34 cellular contexts compared by ENCODE assay signal in the genomic region with DNA sequence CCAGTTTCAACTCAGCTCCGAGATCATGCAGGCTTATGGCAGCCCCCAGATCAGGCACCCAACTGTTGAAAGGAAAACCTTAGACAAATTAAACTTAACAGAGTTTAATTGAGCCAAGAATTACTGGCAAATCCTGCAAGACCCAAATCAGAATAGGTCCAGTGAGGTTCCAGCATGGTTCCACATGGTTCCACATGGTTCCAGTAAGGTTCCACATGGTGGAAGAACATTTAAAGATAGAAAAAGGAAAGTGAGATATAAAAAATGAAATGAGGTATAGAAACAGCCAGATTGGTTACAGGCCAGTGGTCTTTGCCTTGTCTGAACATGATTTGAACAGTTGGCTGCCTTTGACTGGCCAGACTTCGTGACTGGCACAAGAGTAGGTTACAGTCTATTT.
"Had no signal": no experiment of that assay in that cellular context is flagged by ENCODE, and none has a peak within 500 bp of the region (broad histone marks: within the 10 kb centered on the region; RNA-seq: fewer than 3 reads in every experiment).

No MANE protein-coding gene starts in this region.

- FAIRE-seq: astrocyte, bronchial epithelial cell had no signal

- H3K9me3 ChIP-seq: adrenal gland, ascending aorta, body of pancreas, breast epithelium had no signal

- H3K27ac ChIP-seq: adrenal gland, ascending aorta, body of pancreas, brain microvascular endothelial cell, breast epithelium, cardiac muscle cell had no signal

- ATAC-seq: activated naive CD4-positive, alpha-beta T cell treated with anti-CD3 and anti-CD28 coated beads, Interleukin-2, amount 50 U/mL, for 72 hours; activated naive CD8-positive, alpha-beta T cell treated with anti-CD3 and anti-CD28 coated beads, Interleukin-2, amount 50 U/mL, for 24 hours; activated T-cell treated with anti-CD3 and anti-CD28 coated beads, Interleukin-2, amount 50 U/mL, for 4 hours; activated T-cell treated with anti-CD3 and anti-CD28 coated beads, Interleukin-2, amount 50 U/mL, for 72 hours; activated T-helper 17 cell treated with anti-CD3 and anti-CD28 coated beads, Interleukin-2, amount 50 U/mL, for 72 hours; body of pancreas had no signal

- DNase-seq: activated effector memory CD4-positive, alpha-beta T cell treated with anti-CD3 and anti-CD28 coated beads, Interleukin-2, amount 50 U/mL, for 16 hours; activated effector memory CD4-positive, alpha-beta T cell treated with Interleukin-2 at 50 U/mL for 16 hours; activated gamma-delta T cell; activated gamma-delta T cell treated with Interleukin-2 at 50 U/mL for 16 hours; activated naive CD4-positive, alpha-beta T cell; activated naive CD4-positive, alpha-beta T cell treated with anti-CD3 and anti-CD28 coated beads for 36 hours; activated naive CD4-positive, alpha-beta T cell treated with anti-CD3 and anti-CD28 coated beads, Interleukin-2, amount 10 ng/mL, durations not matched to agents 7 days and 5 days; activated naive CD4-positive, alpha-beta T cell treated with anti-CD3 and anti-CD28 coated beads, Interleukin-2, amount 50 U/mL, for 16 hours; activated naive CD4-positive, alpha-beta T cell treated with Interleukin-2 at 50 U/mL for 16 hours; activated naive CD8-positive, alpha-beta T cell treated with anti-CD3 and anti-CD28 coated beads for 36 hours; activated naive CD8-positive, alpha-beta T cell treated with anti-CD3 and anti-CD28 coated beads, Interleukin-2, amount 10 ng/mL, durations not matched to agents 7 days and 5 days; activated naive CD8-positive, alpha-beta T cell treated with anti-CD3 and anti-CD28 coated beads, Interleukin-2, amount 50 U/mL, for 24 hours; activated T-cell treated with anti-CD3 and anti-CD28 coated beads, Interleukin-2, amount 50 U/mL, for 1 hour; activated T-cell treated with anti-CD3 and anti-CD28 coated beads, Interleukin-2, amount 50 U/mL, for 24 hours; activated T-cell treated with anti-CD3 and anti-CD28 coated beads, Interleukin-2, amount 50 U/mL, for 4 hours; activated T-cell treated with anti-CD3 and anti-CD28 coated beads, Interleukin-2, amount 50 U/mL, for 48 hours; activated T-cell treated with anti-CD3 and anti-CD28 coated beads, Interleukin-2, amount 50 U/mL, for 72 hours; adrenal gland; amniotic stem cell; amygdala; anterior cingulate cortex; aorta; body of pancreas; brain microvascular endothelial cell; caudate nucleus; central memory CD4-positive, alpha-beta T cell; cerebellar nuclear complex had no signal

- H3K4me3 ChIP-seq: adrenal gland, ascending aorta, body of pancreas, breast epithelium, cardiac muscle cell had no signal

- H3K4me1 ChIP-seq: adrenal gland, breast epithelium had no signal

- H3K27me3 ChIP-seq: adrenal gland, ascending aorta, body of pancreas, brain microvascular endothelial cell, breast epithelium, cardiac muscle cell had no signal

- H3K36me3 ChIP-seq: adrenal gland, ascending aorta, brain microvascular endothelial cell, breast epithelium, cardiac muscle cell had no signal
